In genomic region chr10:52216852-52217251, GRCh38 we compare ENCODE assay signal across 9 cellular contexts.
A peak's percentile ranks its signal among the peaks of the same experiment; 100 is the strongest.
DNase-seq lines count a peak whose midpoint lies in the region; ATAC-seq and TF ChIP-seq lines count a peak whose summit lies in the region.
"Had no signal": no experiment of that assay in that cellular context is flagged by ENCODE, and none has a peak within 500 bp of the region (broad histone marks: within the 10 kb centered on the region; RNA-seq: fewer than 3 reads in every experiment).

No MANE protein-coding gene starts in this region.

- H2AFZ ChIP-seq in smooth muscle cell (ENCODE audit: low read depth) = peak overlapping the region; percentile 55

- no peaks in the 10 kb centered on the region for H4K20me1 ChIP-seq in smooth muscle cell (ENCODE audit: low read depth)

- ATAC-seq in GM21717 (IDR thresholded peaks at IDR 0.05; ENCODE audit: unreplicated experiment) = peak; percentile 86

- H3K4me3 ChIP-seq in Jurkat, Clone E6-1 (ENCODE audit: low read length) = no peak overlapping the region
- H3K4me3 ChIP-seq in smooth muscle cell = no peak overlapping the region
- H3K4me3 ChIP-seq: heart right ventricle had no signal

- H3K4me2 ChIP-seq in smooth muscle cell = peak overlapping the region; percentile 35

- 12% methylated on average over 2 of the region's 2 CpGs for WGBS in smooth muscle cell (ENCODE audit: low lambda C conversion rate)

- H3K79me2 ChIP-seq in smooth muscle cell (ENCODE audit: low read depth) = no peaks in the 10 kb centered on the region

- no peaks in the 10 kb centered on the region for H3K27me3 ChIP-seq in smooth muscle cell (ENCODE audit: low read depth)
- H3K27me3 ChIP-seq: heart right ventricle had no signal

- peak overlapping the region; percentile 36 for H3K27ac ChIP-seq in smooth muscle cell (ENCODE audit: low read depth)

- TF ChIP-seq CTCF in smooth muscle cell (IDR thresholded peaks at IDR 0.05; ENCODE audit: borderline replicate concordance, insufficient read depth, poor library complexity, severe bottlenecking) = no peak

- H3K9me3 ChIP-seq in smooth muscle cell (replicated peaks; ENCODE audit: low read depth) = no peaks in the 10 kb centered on the region
- H3K9me3 ChIP-seq: heart right ventricle had no signal

- peaks cover 23% of the 10 kb centered on the region for H3K4me1 ChIP-seq in smooth muscle cell (ENCODE audit: low read depth)

- no peaks in the 10 kb centered on the region for H3K36me3 ChIP-seq in smooth muscle cell (ENCODE audit: low read depth)
- H3K36me3 ChIP-seq: heart right ventricle had no signal

- peak overlapping the region; percentile 2 for H3K9ac ChIP-seq in smooth muscle cell (ENCODE audit: low read depth)

- peaks cover 13% of the 10 kb centered on the region for H3F3A ChIP-seq in smooth muscle cell (ENCODE audit: low read depth)

- DNase-seq in EH (ENCODE audit: low read depth) = peak; percentile 88
- peak; percentile 67 for DNase-seq in Jurkat, Clone E6-1 (ENCODE audit: low read depth, low spot score)
- peak; percentile 73 to 84 for DNase-seq in dermis microvascular lymphatic vessel endothelial cell (ENCODE audit: low read depth in 2 of 2)
- no peak for DNase-seq in smooth muscle cell (lab: John Stamatoyannopoulos, UW; ENCODE audit: unreplicated experiment)
- DNase-seq in mesenteric fat pad (ENCODE audit: low spot score) = no peak
- DNase-seq in iPS-NIHi7 (ENCODE audit: extremely low spot score) = no peak
- no peak for DNase-seq in activated CD4-positive, alpha-beta T cell treated with anti-CD3 and anti-CD28 coated beads for 4 hours
- DNase-seq: heart right ventricle had no signal

Comparison
In these comparisons a context has a peak if more than half of its experiments do, and no peak if none do; other contexts are left out.
1. DNase-seq: peak in EH (single experiment), Jurkat, Clone E6-1 (single experiment) and dermis microvascular lymphatic vessel endothelial cell (2 of 2); none in smooth muscle cell (single experiment), mesenteric fat pad (single experiment), iPS-NIHi7 (single experiment) and activated CD4-positive, alpha-beta T cell treated with anti-CD3 and anti-CD28 coated beads for 4 hours (0 of 2).